Comparison of ENCODE assay signal across 1 cellular context in the genomic region with DNA sequence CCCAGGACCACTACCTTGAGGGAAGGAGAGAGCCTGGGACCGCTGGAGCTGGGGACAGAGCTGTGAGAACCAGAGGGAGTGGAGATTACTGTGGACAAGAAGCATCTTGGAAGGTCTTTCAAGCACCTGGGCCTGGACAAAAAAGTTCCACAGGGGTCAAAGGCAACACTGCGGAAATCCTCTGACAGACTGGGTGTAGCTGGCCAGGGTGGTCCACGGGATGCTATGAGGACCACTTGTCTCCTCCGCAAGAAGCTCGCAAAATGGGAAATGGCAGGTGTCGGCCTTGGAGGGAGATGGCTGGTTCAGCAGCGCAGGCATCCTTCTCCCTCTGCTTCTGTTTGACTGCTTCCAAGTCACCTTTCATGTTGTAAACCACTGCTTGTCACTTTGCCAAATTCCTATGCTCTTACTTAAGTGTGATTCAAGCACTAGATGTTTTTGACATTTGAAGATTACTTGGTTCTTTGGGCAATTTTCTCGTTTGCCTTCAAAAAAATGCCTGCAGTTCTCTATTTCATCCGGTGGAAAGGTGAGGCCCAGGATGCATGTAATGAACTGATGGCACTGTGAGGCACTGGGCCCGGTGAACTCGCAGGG.
TF ChIP-seq lines count a peak whose summit lies in the region.

No MANE protein-coding gene starts in this region.

TF ChIP-seq in SK-N-SH, 30 proteins besides CTCF, POLR2A, EP300 and RAD21 (continued from another document):
- TF ChIP-seq, protein P1, sequence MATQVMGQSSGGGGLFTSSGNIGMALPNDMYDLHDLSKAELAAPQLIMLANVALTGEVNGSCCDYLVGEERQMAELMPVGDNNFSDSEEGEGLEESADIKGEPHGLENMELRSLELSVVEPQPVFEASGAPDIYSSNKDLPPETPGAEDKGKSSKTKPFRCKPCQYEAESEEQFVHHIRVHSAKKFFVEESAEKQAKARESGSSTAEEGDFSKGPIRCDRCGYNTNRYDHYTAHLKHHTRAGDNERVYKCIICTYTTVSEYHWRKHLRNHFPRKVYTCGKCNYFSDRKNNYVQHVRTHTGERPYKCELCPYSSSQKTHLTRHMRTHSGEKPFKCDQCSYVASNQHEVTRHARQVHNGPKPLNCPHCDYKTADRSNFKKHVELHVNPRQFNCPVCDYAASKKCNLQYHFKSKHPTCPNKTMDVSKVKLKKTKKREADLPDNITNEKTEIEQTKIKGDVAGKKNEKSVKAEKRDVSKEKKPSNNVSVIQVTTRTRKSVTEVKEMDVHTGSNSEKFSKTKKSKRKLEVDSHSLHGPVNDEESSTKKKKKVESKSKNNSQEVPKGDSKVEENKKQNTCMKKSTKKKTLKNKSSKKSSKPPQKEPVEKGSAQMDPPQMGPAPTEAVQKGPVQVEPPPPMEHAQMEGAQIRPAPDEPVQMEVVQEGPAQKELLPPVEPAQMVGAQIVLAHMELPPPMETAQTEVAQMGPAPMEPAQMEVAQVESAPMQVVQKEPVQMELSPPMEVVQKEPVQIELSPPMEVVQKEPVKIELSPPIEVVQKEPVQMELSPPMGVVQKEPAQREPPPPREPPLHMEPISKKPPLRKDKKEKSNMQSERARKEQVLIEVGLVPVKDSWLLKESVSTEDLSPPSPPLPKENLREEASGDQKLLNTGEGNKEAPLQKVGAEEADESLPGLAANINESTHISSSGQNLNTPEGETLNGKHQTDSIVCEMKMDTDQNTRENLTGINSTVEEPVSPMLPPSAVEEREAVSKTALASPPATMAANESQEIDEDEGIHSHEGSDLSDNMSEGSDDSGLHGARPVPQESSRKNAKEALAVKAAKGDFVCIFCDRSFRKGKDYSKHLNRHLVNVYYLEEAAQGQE (IDR thresholded peaks at IDR 0.05; ENCODE audit: low read depth, low read length) = no peak
- TF ChIP-seq, protein P2, sequence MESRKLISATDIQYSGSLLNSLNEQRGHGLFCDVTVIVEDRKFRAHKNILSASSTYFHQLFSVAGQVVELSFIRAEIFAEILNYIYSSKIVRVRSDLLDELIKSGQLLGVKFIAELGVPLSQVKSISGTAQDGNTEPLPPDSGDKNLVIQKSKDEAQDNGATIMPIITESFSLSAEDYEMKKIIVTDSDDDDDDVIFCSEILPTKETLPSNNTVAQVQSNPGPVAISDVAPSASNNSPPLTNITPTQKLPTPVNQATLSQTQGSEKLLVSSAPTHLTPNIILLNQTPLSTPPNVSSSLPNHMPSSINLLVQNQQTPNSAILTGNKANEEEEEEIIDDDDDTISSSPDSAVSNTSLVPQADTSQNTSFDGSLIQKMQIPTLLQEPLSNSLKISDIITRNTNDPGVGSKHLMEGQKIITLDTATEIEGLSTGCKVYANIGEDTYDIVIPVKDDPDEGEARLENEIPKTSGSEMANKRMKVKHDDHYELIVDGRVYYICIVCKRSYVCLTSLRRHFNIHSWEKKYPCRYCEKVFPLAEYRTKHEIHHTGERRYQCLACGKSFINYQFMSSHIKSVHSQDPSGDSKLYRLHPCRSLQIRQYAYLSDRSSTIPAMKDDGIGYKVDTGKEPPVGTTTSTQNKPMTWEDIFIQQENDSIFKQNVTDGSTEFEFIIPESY (IDR thresholded peaks at IDR 0.05; ENCODE audit: borderline replicate concordance, low read depth) = no peak
- TF ChIP-seq MXI1 (IDR thresholded peaks at IDR 0.05; ENCODE audit: low read depth, low read length) (no peak), POLR2AphosphoS5 (IDR thresholded peaks at IDR 0.05; ENCODE audit: low read depth, low read length) (no peak), TEAD4 (IDR thresholded peaks at IDR 0.05; ENCODE audit: borderline replicate concordance, insufficient read depth) (no peak), JUND (IDR thresholded peaks at IDR 0.05) (no peak), RFX5 (IDR thresholded peaks at IDR 0.05; ENCODE audit: low read length) (no peak), CHD2 (IDR thresholded peaks at IDR 0.05; ENCODE audit: low read length, partially characterized antibody) (no peak), EZH2phosphoT487 (IDR thresholded peaks at IDR 0.05; ENCODE audit: borderline replicate concordance, low read depth) (no peak), ELF1 (IDR thresholded peaks at IDR 0.05) (no peak), FOSL2 (IDR thresholded peaks at IDR 0.05; ENCODE audit: borderline replicate concordance, low read depth) (no peak), SIN3A (IDR thresholded peaks at IDR 0.05; ENCODE audit: borderline replicate concordance, low read depth, low read length) (no peak)
- TF ChIP-seq, protein P3, sequence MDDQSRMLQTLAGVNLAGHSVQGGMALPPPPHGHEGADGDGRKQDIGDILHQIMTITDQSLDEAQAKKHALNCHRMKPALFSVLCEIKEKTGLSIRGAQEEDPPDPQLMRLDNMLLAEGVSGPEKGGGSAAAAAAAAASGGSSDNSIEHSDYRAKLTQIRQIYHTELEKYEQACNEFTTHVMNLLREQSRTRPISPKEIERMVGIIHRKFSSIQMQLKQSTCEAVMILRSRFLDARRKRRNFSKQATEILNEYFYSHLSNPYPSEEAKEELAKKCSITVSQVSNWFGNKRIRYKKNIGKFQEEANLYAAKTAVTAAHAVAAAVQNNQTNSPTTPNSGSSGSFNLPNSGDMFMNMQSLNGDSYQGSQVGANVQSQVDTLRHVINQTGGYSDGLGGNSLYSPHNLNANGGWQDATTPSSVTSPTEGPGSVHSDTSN (IDR thresholded peaks at IDR 0.05) = no peak
- TF ChIP-seq, protein P4, sequence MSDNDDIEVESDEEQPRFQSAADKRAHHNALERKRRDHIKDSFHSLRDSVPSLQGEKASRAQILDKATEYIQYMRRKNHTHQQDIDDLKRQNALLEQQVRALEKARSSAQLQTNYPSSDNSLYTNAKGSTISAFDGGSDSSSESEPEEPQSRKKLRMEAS (IDR thresholded peaks at IDR 0.05; ENCODE audit: low read depth) = no peak
